In genomic region chr17:47941998-47942490, GRCh38 we compare ENCODE assay signal across 1 cellular context.
TF ChIP-seq lines count a peak whose summit lies in the region.

No MANE protein-coding gene starts in this region.

TF ChIP-seq in HepG2, 621 proteins besides CTCF, POLR2A, EP300 and RAD21 (continued from another document and continues in another):
- TF ChIP-seq, protein P1, sequence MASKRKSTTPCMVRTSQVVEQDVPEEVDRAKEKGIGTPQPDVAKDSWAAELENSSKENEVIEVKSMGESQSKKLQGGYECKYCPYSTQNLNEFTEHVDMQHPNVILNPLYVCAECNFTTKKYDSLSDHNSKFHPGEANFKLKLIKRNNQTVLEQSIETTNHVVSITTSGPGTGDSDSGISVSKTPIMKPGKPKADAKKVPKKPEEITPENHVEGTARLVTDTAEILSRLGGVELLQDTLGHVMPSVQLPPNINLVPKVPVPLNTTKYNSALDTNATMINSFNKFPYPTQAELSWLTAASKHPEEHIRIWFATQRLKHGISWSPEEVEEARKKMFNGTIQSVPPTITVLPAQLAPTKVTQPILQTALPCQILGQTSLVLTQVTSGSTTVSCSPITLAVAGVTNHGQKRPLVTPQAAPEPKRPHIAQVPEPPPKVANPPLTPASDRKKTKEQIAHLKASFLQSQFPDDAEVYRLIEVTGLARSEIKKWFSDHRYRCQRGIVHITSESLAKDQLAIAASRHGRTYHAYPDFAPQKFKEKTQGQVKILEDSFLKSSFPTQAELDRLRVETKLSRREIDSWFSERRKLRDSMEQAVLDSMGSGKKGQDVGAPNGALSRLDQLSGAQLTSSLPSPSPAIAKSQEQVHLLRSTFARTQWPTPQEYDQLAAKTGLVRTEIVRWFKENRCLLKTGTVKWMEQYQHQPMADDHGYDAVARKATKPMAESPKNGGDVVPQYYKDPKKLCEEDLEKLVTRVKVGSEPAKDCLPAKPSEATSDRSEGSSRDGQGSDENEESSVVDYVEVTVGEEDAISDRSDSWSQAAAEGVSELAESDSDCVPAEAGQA (IDR thresholded peaks at IDR 0.05; ENCODE audit: low read depth): no peak
- TF ChIP-seq, protein P1 (CRISPR knock-in tag; IDR thresholded peaks at IDR 0.05; ENCODE audit: borderline replicate concordance): no peak
- TF ChIP-seq, protein P2, sequence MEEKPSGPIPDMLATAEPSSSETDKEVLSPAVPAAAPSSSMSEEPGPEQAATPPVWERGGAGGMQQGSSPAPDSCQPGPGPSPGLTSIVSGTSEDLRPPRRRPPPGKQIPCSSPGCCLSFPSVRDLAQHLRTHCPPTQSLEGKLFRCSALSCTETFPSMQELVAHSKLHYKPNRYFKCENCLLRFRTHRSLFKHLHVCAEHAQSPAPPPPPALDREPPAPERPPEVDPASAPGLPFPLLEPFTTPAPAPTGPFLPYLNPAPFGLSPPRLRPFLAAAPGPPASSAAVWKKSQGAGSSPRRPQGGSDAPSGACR (CRISPR knock-in tag; IDR thresholded peaks at IDR 0.05): no peak
- no peak for TF ChIP-seq ATF1 (CRISPR knock-in tag; IDR thresholded peaks at IDR 0.05)
- 0 out of 2 replicates have a peak, but pooled peaks have one; percentile 2 for TF ChIP-seq ESRRA (CRISPR knock-in tag; IDR thresholded peaks at IDR 0.05; ENCODE audit: low read depth)
- TF ChIP-seq DR1 (CRISPR knock-in tag; IDR thresholded peaks at IDR 0.05): no peak
- TF ChIP-seq PLSCR1 (CRISPR knock-in tag; IDR thresholded peaks at IDR 0.05; ENCODE audit: borderline replicate concordance): no peak
- TF ChIP-seq TCF7 (IDR thresholded peaks at IDR 0.05; ENCODE audit: low read depth): 0 out of 2 replicates have a peak, but pooled peaks have one; percentile 37
- no peak for TF ChIP-seq ZNF510 (CRISPR knock-in tag; IDR thresholded peaks at IDR 0.05; ENCODE audit: low read depth)
- no peak for TF ChIP-seq KDM3A (CRISPR knock-in tag; IDR thresholded peaks at IDR 0.05; ENCODE audit: low read depth)
- no peak for TF ChIP-seq MBD4 (IDR thresholded peaks at IDR 0.05; ENCODE audit: borderline replicate concordance, low read length)
- TF ChIP-seq ZSCAN22 (CRISPR knock-in tag; IDR thresholded peaks at IDR 0.05): no peak
- TF ChIP-seq RELA (CRISPR knock-in tag; IDR thresholded peaks at IDR 0.05): no peak
- TF ChIP-seq CBFB (CRISPR knock-in tag; IDR thresholded peaks at IDR 0.05): no peak
- no peak for TF ChIP-seq ZKSCAN5 (CRISPR knock-in tag; IDR thresholded peaks at IDR 0.05)
- peak; percentile 57; the same call in 1 of the 2 replicates for TF ChIP-seq CEBPB (IDR thresholded peaks at IDR 0.05; ENCODE audit: borderline replicate concordance, low read depth, low read length)
- no peak for TF ChIP-seq GMEB1 (CRISPR knock-in tag; IDR thresholded peaks at IDR 0.05; ENCODE audit: borderline replicate concordance)
- peak; percentile 3; the same call in 1 of the 2 replicates for TF ChIP-seq SOX5 (CRISPR knock-in tag; IDR thresholded peaks at IDR 0.05; ENCODE audit: borderline replicate concordance)
- peak; percentile 73 for TF ChIP-seq TEAD3 (CRISPR knock-in tag; optimal IDR thresholded peaks at IDR 0.05; ENCODE audit: borderline replicate concordance)
- no peak for TF ChIP-seq HDAC1 (CRISPR knock-in tag; IDR thresholded peaks at IDR 0.05)
- peak; percentile 85 for TF ChIP-seq HNF4G (IDR thresholded peaks at IDR 0.05; ENCODE audit: borderline replicate concordance, low read depth, low read length)
- peak; percentile 34; the same call in 1 of the 2 replicates for TF ChIP-seq HNF4G (CRISPR knock-in tag; IDR thresholded peaks at IDR 0.05; ENCODE audit: borderline replicate concordance, low read depth)
- no peak for TF ChIP-seq ZBTB33 (CRISPR knock-in tag; IDR thresholded peaks at IDR 0.05)
- TF ChIP-seq ZNF816 (CRISPR knock-in tag; IDR thresholded peaks at IDR 0.05; ENCODE audit: borderline replicate concordance): no peak
- no peak for TF ChIP-seq ZKSCAN1 (IDR thresholded peaks at IDR 0.05; ENCODE audit: low read length)
- TF ChIP-seq ZNF609 (CRISPR knock-in tag; IDR thresholded peaks at IDR 0.05; ENCODE audit: borderline replicate concordance): no peak
- no peak for TF ChIP-seq TFDP2 (CRISPR knock-in tag; IDR thresholded peaks at IDR 0.05)
- no peak for TF ChIP-seq ZNF75D (CRISPR knock-in tag; IDR thresholded peaks at IDR 0.05; ENCODE audit: borderline replicate concordance)
- no peak for TF ChIP-seq ZNF709 (CRISPR knock-in tag; IDR thresholded peaks at IDR 0.05)
- no peak for TF ChIP-seq ZNF549 (CRISPR knock-in tag; IDR thresholded peaks at IDR 0.05)
- TF ChIP-seq, protein P3, sequence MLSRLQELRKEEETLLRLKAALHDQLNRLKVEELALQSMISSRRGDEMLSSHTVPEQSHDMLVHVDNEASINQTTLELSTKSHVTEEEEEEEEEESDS (CRISPR knock-in tag; IDR thresholded peaks at IDR 0.05; ENCODE audit: borderline replicate concordance): no peak
- TF ChIP-seq KAT8 (CRISPR knock-in tag; IDR thresholded peaks at IDR 0.05): no peak
- 0 out of 2 replicates have a peak, but pooled peaks have one; percentile 11 for TF ChIP-seq HBP1 (CRISPR knock-in tag; IDR thresholded peaks at IDR 0.05; ENCODE audit: low read depth)
- TF ChIP-seq ZBTB1 (CRISPR knock-in tag; IDR thresholded peaks at IDR 0.05; ENCODE audit: borderline replicate concordance): no peak
- no peak for TF ChIP-seq ZNF274 (CRISPR knock-in tag; IDR thresholded peaks at IDR 0.05)
- TF ChIP-seq, protein P4, sequence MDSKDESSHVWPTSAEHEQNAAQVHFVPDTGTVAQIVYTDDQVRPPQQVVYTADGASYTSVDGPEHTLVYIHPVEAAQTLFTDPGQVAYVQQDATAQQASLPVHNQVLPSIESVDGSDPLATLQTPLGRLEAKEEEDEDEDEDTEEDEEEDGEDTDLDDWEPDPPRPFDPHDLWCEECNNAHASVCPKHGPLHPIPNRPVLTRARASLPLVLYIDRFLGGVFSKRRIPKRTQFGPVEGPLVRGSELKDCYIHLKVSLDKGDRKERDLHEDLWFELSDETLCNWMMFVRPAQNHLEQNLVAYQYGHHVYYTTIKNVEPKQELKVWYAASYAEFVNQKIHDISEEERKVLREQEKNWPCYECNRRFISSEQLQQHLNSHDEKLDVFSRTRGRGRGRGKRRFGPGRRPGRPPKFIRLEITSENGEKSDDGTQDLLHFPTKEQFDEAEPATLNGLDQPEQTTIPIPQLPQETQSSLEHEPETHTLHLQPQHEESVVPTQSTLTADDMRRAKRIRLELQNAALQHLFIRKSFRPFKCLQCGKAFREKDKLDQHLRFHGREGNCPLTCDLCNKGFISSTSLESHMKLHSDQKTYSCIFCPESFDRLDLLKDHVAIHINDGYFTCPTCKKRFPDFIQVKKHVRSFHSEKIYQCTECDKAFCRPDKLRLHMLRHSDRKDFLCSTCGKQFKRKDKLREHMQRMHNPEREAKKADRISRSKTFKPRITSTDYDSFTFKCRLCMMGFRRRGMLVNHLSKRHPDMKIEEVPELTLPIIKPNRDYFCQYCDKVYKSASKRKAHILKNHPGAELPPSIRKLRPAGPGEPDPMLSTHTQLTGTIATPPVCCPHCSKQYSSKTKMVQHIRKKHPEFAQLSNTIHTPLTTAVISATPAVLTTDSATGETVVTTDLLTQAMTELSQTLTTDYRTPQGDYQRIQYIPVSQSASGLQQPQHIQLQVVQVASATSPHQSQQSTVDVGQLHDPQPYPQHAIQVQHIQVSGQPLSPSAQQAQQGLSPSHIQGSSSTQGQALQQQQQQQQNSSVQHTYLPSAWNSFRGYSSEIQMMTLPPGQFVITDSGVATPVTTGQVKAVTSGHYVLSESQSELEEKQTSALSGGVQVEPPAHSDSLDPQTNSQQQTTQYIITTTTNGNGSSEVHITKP (CRISPR knock-in tag; IDR thresholded peaks at IDR 0.05; ENCODE audit: low read depth): no peak
